1 cellular context compared by ENCODE assay signal in the genomic region with DNA sequence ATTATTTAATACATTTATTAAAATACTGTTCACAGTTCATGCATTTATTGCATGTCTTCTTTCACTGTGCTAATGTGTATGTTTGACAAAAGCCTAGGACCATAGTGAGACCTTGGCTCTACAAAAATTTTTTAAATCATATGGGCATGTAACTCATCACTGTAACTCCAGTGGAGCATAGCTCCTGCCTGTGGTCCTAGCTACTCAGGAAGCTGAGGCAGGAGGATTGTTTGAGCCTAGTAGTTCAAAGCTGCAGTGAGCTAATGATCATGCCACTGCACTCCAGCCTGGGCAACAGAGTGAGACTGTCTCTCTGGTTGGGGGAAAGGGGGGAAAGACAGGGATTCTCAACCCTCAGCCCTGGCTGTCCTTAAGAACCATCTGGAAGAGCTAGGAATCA.
TF ChIP-seq lines count a peak whose summit lies in the region.

No MANE protein-coding gene starts in this region.

TF ChIP-seq in endothelial cell of umbilical vein, 7 proteins besides CTCF, POLR2A, EP300 and RAD21 (continued from another document):
- TF ChIP-seq, protein P1, sequence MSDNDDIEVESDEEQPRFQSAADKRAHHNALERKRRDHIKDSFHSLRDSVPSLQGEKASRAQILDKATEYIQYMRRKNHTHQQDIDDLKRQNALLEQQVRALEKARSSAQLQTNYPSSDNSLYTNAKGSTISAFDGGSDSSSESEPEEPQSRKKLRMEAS (IDR thresholded peaks at IDR 0.05; ENCODE audit: insufficient read depth, insufficient read length), result no peak
- TF ChIP-seq MYC (IDR thresholded peaks at IDR 0.05; ENCODE audit: low read depth, low read length) (no peak), FOS (IDR thresholded peaks at IDR 0.05; ENCODE audit: borderline replicate concordance, insufficient read depth, low read length) (no peak)
